ENCODE assay signal across 9 cellular contexts in the genomic region with DNA sequence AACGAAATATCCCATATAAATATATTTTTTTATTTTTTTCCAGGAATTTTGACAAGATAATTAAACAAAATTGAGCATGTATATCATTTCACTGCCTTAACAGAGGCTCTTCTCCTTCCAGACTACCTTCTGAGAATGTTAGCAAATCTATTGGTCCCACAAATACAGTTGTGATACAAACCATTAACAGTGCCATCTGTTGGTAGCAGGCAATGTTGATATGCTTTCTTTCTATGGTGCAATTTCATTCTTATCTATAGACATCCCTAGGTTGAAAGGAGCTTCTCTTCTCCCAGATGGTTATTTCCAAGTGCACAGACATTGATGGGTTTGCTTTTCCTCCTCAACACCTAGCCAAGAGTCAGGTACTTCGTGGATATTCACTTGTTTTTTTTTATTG.
DNase-seq lines count a peak whose midpoint lies in the region; ATAC-seq and TF ChIP-seq lines count a peak whose summit lies in the region.
"Had no signal": no experiment of that assay in that cellular context is flagged by ENCODE, and none has a peak within 500 bp of the region (broad histone marks: within the 10 kb centered on the region; RNA-seq: fewer than 3 reads in every experiment).

No MANE protein-coding gene starts in this region.

- no CpG with 5 or more reads among the region's 2 CpGs for WGBS in neuronal stem cell (ENCODE audit: extremely low coverage in 2 of 2, insufficient read length in 2 of 2, insufficient replicate concordance in 1 of 2), 2 donors

- H3K9me3 ChIP-seq in HCT116 (ENCODE audit: control insufficient read depth in 1 of 2, insufficient read depth in 1 of 2, low read depth in 1 of 2, low read length in 2 of 2): no peaks in the 10 kb centered on the region
- peaks cover 0 to 2% of the 10 kb centered on the region in 2 donors for H3K9me3 ChIP-seq in neuronal stem cell (replicated peaks in 1 of 2; ENCODE audit: control insufficient read depth in 2 of 2, insufficient read depth in 1 of 2, low read depth in 1 of 2, low read length in 2 of 2)
- H3K9me3 ChIP-seq: SJCRH30 had no signal

- H3K4me2 ChIP-seq in HCT116 (ENCODE audit: low read length): no peak overlapping the region
- no peak overlapping the region for H3K4me2 ChIP-seq in neuronal stem cell (ENCODE audit: insufficient read depth, low read length, poor library complexity, severe bottlenecking)

- no peaks in the 10 kb centered on the region for H3K79me2 ChIP-seq in HCT116 (ENCODE audit: insufficient read depth, low read length)

- no TSS peak for BruUV-seq in HCT116 (replicated peaks; lab: Mats Ljungman, UMichigan)

- no peak overlapping the region for H2BK5ac ChIP-seq in neuronal stem cell (ENCODE audit: low read length)

- H3K23ac ChIP-seq in neuronal stem cell (ENCODE audit: low read depth, low read length, poor library complexity): no peak overlapping the region

- RAD21 ChIA-PET in HCT116 (lab: Charles Lee; ENCODE audit: low non-redundant PET in 1 of 2, low total read pairs in 2 of 2, uncharacterized antibody in 2 of 2, unreplicated experiment in 2 of 2): no interaction called here

- H3K9me2 ChIP-seq in HCT116 (ENCODE audit: insufficient read depth): no peaks in the 10 kb centered on the region

- H3K36me3 ChIP-seq in HCT116 (ENCODE audit: control insufficient read depth in 1 of 2, insufficient read depth in 2 of 2, low read length in 2 of 2) (no peaks in the 10 kb centered on the region), neuronal stem cell (replicated peaks in 1 of 2; ENCODE audit: control insufficient read depth in 2 of 2, insufficient read depth in 2 of 2, low read length in 2 of 2) (no peaks in the 10 kb centered on the region)
- H3K36me3 ChIP-seq: SJCRH30 had no signal

- TF ChIP-seq RAD21 in HCT116 (IDR thresholded peaks at IDR 0.05; ENCODE audit: low read depth): peak; percentile 22; the same call in 1 of the 2 replicates

- no peaks in the 10 kb centered on the region for H3K79me1 ChIP-seq in neuronal stem cell (ENCODE audit: low read depth, low read length)

- no peak for ATAC-seq in HCT116
- ATAC-seq in activated CD8-positive, alpha-beta memory T cell treated with anti-CD3 and anti-CD28 coated beads, Interleukin-2, amount 10 ng/mL, durations not matched to agents 7 days and 5 days: no peak

- DNase-seq in GM03348 (ENCODE audit: low spot score) (peak; percentile 52), HCT116 (ENCODE audit: low read depth, low spot score) (peak; percentile 1), NCI-H226 (peak; percentile 3), fibroblast of the conjunctiva (ENCODE audit: low read depth) (peak; percentile 22), neuronal stem cell (ENCODE audit: low spot score) (no peak), cardiac septum (ENCODE audit: low spot score) (no peak)
- DNase-seq in stimulated activated CD4-positive, alpha-beta T cell treated with anti-CD3 and anti-CD28 coated beads, Interleukin-4, amount 100 ng/mL, for 4 hours: no peak
- no peak for DNase-seq in activated CD8-positive, alpha-beta memory T cell treated with anti-CD3 and anti-CD28 coated beads, Interleukin-2, amount 10 ng/mL, durations not matched to agents 7 days and 5 days

- no peaks in the 10 kb centered on the region for H3K36me3 Mint-ChIP-seq in activated CD8-positive, alpha-beta memory T cell treated with anti-CD3 and anti-CD28 coated beads, Interleukin-2, amount 10 ng/mL, durations not matched to agents 7 days and 5 days

- H4K20me1 ChIP-seq in HCT116 (ENCODE audit: insufficient read depth): no peaks in the 10 kb centered on the region; the same call in 1 of the 2 replicates

- no peak for TF ChIP-seq POLR2A in HCT116 (IDR thresholded peaks at IDR 0.05; ENCODE audit: borderline replicate concordance, extremely low read depth, insufficient read depth, insufficient read length)

- CTCF ChIA-PET in HCT116 (lab: Charles Lee): interaction anchor here (1.0 to 1.2 kb wide), 2 partner anchors 14 to 410 kb away, joined by 3 read pairs; no protein-coding TSS in a partner anchor
- CTCF ChIA-PET in activated CD8-positive, alpha-beta memory T cell treated with anti-CD3 and anti-CD28 coated beads, Interleukin-2, amount 10 ng/mL, durations not matched to agents 7 days and 5 days (lab: Charles Lee): no interaction called here

- intact Hi-C loops in HCT116 (cut with micrococcal nuclease): loop anchor here (10.0 kb wide), 1 partner anchor 295 kb away; no protein-coding TSS in a partner anchor
- intact Hi-C loops in cardiac septum (cut with DNase I): no loop called here

- H3K4me3 ChIP-seq in HCT116 (replicated peaks in 1 of 2; ENCODE audit: low read depth in 1 of 2, low read length in 2 of 2) (no peak overlapping the region), neuronal stem cell (ENCODE audit: low read length in 2 of 2) (no peak overlapping the region)
- H3K4me3 ChIP-seq: SJCRH30 had no signal

- TF ChIP-seq CTCF in HCT116 (IDR thresholded peaks at IDR 0.05 in 2 of 3, conservative IDR thresholded peaks at IDR 0.05 in 1 of 3; ENCODE audit: borderline replicate concordance in 1 of 3, insufficient read depth in 1 of 3, low read depth in 2 of 3, low read length in 2 of 3): peak in 2 of 3 experiments; percentile 41 to 49; a peak in 4 of 6 replicates

- no peak overlapping the region for H3K4me3 Mint-ChIP-seq in activated CD8-positive, alpha-beta memory T cell treated with anti-CD3 and anti-CD28 coated beads, Interleukin-2, amount 10 ng/mL, durations not matched to agents 7 days and 5 days

- H3K9me3 Mint-ChIP-seq in activated CD8-positive, alpha-beta memory T cell treated with anti-CD3 and anti-CD28 coated beads, Interleukin-2, amount 10 ng/mL, durations not matched to agents 7 days and 5 days (ENCODE audit: low read depth): peaks cover 2% of the 10 kb centered on the region

- H3K9ac ChIP-seq in HCT116 (ENCODE audit: low read length) (no peak overlapping the region), neuronal stem cell (ENCODE audit: low read depth, low read length, poor library complexity) (no peak overlapping the region)

- POLR2A ChIA-PET in HCT116 (lab: Charles Lee): no interaction called here

- H2BK12ac ChIP-seq in neuronal stem cell (ENCODE audit: low read length): no peak overlapping the region

- no peaks in the 10 kb centered on the region for H3K27me3 ChIP-seq in HCT116 (ENCODE audit: insufficient read depth, low read length)
- H3K27me3 ChIP-seq in neuronal stem cell (ENCODE audit: control insufficient read depth in 3 of 3, insufficient read depth in 3 of 3, low read depth in 1 of 3, low read length in 3 of 3): no peaks in the 10 kb centered on the region
- H3K27me3 ChIP-seq: SJCRH30 had no signal

- no peaks in the 10 kb centered on the region for H3K27me3 Mint-ChIP-seq in activated CD8-positive, alpha-beta memory T cell treated with anti-CD3 and anti-CD28 coated beads, Interleukin-2, amount 10 ng/mL, durations not matched to agents 7 days and 5 days

- no peak overlapping the region for H2BK120ac ChIP-seq in neuronal stem cell (ENCODE audit: low read depth, low read length)

- no peak overlapping the region for H4K91ac ChIP-seq in neuronal stem cell (ENCODE audit: low read depth, low read length, poor library complexity)

- no peak overlapping the region for H2BK15ac ChIP-seq in neuronal stem cell (ENCODE audit: low read length)

- no peaks in the 10 kb centered on the region for H3K4me1 Mint-ChIP-seq in activated CD8-positive, alpha-beta memory T cell treated with anti-CD3 and anti-CD28 coated beads, Interleukin-2, amount 10 ng/mL, durations not matched to agents 7 days and 5 days

- no peak overlapping the region for H4K8ac ChIP-seq in neuronal stem cell (ENCODE audit: low read depth, low read length)

- no peak overlapping the region for H3K27ac Mint-ChIP-seq in activated CD8-positive, alpha-beta memory T cell treated with anti-CD3 and anti-CD28 coated beads, Interleukin-2, amount 10 ng/mL, durations not matched to agents 7 days and 5 days

- no peak overlapping the region for H2AK5ac ChIP-seq in neuronal stem cell (ENCODE audit: low read depth, low read length)

- no peak overlapping the region for H3K18ac ChIP-seq in neuronal stem cell (ENCODE audit: low read length)

- H2AFZ ChIP-seq in HCT116 (ENCODE audit: low read depth, low read length, poor library complexity, severe bottlenecking): no peak overlapping the region
- no peak overlapping the region for H2AFZ ChIP-seq in neuronal stem cell (ENCODE audit: low read length)

- H3K27ac ChIP-seq in HCT116 (ENCODE audit: low read depth, low read length) (no peak overlapping the region), neuronal stem cell (replicated peaks; ENCODE audit: low read length) (no peak overlapping the region)
- H3K27ac ChIP-seq: SJCRH30 had no signal

- H3K4me1 ChIP-seq in HCT116 (ENCODE audit: control insufficient read depth in 1 of 2, insufficient read depth in 2 of 2, low read length in 2 of 2) (no peaks in the 10 kb centered on the region), neuronal stem cell (ENCODE audit: control insufficient read depth in 2 of 2, insufficient read depth in 1 of 2, low read depth in 1 of 2, low read length in 2 of 2) (no peaks in the 10 kb centered on the region)
- H3K4me1 ChIP-seq: SJCRH30 had no signal

- no peak overlapping the region for H3K4ac ChIP-seq in neuronal stem cell (ENCODE audit: low read length)

- H3K14ac ChIP-seq in neuronal stem cell (ENCODE audit: low read length): no peak overlapping the region

TF ChIP-seq in HCT116, 20 proteins besides CTCF, POLR2A, EP300 and RAD21 (continues in another document):
- TF ChIP-seq, protein P1, sequence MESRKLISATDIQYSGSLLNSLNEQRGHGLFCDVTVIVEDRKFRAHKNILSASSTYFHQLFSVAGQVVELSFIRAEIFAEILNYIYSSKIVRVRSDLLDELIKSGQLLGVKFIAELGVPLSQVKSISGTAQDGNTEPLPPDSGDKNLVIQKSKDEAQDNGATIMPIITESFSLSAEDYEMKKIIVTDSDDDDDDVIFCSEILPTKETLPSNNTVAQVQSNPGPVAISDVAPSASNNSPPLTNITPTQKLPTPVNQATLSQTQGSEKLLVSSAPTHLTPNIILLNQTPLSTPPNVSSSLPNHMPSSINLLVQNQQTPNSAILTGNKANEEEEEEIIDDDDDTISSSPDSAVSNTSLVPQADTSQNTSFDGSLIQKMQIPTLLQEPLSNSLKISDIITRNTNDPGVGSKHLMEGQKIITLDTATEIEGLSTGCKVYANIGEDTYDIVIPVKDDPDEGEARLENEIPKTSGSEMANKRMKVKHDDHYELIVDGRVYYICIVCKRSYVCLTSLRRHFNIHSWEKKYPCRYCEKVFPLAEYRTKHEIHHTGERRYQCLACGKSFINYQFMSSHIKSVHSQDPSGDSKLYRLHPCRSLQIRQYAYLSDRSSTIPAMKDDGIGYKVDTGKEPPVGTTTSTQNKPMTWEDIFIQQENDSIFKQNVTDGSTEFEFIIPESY (IDR thresholded peaks at IDR 0.05; ENCODE audit: extremely low read depth, insufficient replicate concordance, low read length): no peak
- TF ChIP-seq CEBPB (IDR thresholded peaks at IDR 0.05; ENCODE audit: low read depth): no peak
- no peak for TF ChIP-seq TCF7L2 (IDR thresholded peaks at IDR 0.05; ENCODE audit: borderline replicate concordance, extremely low read depth, insufficient read depth, insufficient read length)
- no peak for TF ChIP-seq YY1 (IDR thresholded peaks at IDR 0.05; ENCODE audit: extremely low read depth, insufficient replicate concordance, low read depth, low read length)

Comparison
In these comparisons a context has a peak if more than half of its experiments do, and no peak if none do; other contexts are left out.
1. DNase-seq: peak in GM03348 (single experiment), HCT116 (single experiment), NCI-H226 (single experiment) and fibroblast of the conjunctiva (single experiment); none in stimulated activated CD4-positive, alpha-beta T cell treated with anti-CD3 and anti-CD28 coated beads, Interleukin-4, amount 100 ng/mL, for 4 hours (0 of 2), activated CD8-positive, alpha-beta memory T cell treated with anti-CD3 and anti-CD28 coated beads, Interleukin-2, amount 10 ng/mL, durations not matched to agents 7 days and 5 days (single experiment), neuronal stem cell (single experiment) and cardiac septum (single experiment).